In genomic region chr1:94727846-94728715, GRCh38 we compare ENCODE assay signal across 11 cellular contexts.
A peak's percentile ranks its signal among the peaks of the same experiment; 100 is the strongest.
DNase-seq lines count a peak whose midpoint lies in the region; ATAC-seq and TF ChIP-seq lines count a peak whose summit lies in the region.
"Had no signal": no experiment of that assay in that cellular context is flagged by ENCODE, and none has a peak within 500 bp of the region (broad histone marks: within the 10 kb centered on the region; RNA-seq: fewer than 3 reads in every experiment).

No MANE protein-coding gene starts in this region.

- POLR2A ChIA-PET in WTC11 (lab: Charles Lee): no interaction called here

- CTCF ChIA-PET in WTC11 (lab: Charles Lee): no interaction called here

- peaks cover 8% of the 10 kb centered on the region; the same call in 1 of the 2 replicates for H3K4me1 Mint-ChIP-seq in WTC11

- H3K4me1 ChIP-seq in upper lobe of right lung: peaks cover 12% of the 10 kb centered on the region

- no peaks in the 10 kb centered on the region for H3K27me3 ChIP-seq in upper lobe of right lung
- H3K27me3 ChIP-seq: gastroesophageal sphincter had no signal

- H3K36me3 Mint-ChIP-seq in WTC11: no peaks in the 10 kb centered on the region

- H3K27ac Mint-ChIP-seq in WTC11: peak overlapping the region; percentile 43; the same call in 1 of the 2 replicates

- no peaks in the 10 kb centered on the region for H3K36me3 ChIP-seq in upper lobe of right lung
- H3K36me3 ChIP-seq: gastroesophageal sphincter had no signal

- no peak overlapping the region for H3K27ac ChIP-seq in upper lobe of right lung
- H3K27ac ChIP-seq: HL-60 had no signal

- H3K27me3 Mint-ChIP-seq in WTC11 (ENCODE audit: low read depth): no peaks in the 10 kb centered on the region

- intact Hi-C loops in upper lobe of right lung (cut with DNase I): no loop called here

- no peaks in the 10 kb centered on the region for H3K9me3 ChIP-seq in upper lobe of right lung
- H3K9me3 ChIP-seq: gastroesophageal sphincter had no signal

- H3K9me3 Mint-ChIP-seq in WTC11: peaks cover 11% of the 10 kb centered on the region

- TF ChIP-seq CTCF in WTC11 (IDR thresholded peaks at IDR 0.05): no peak
- TF ChIP-seq CTCF in upper lobe of right lung (IDR thresholded peaks at IDR 0.05): no peak

- DNase-seq in HS-27A (ENCODE audit: low read depth) (peak; percentile 98), WTC11 (ENCODE audit: low spot score) (no peak), glomerular endothelial cell (ENCODE audit: extremely low read depth, low read depth, low spot score) (peak; percentile 37), upper lobe of right lung (no peak), GM19240 (ENCODE audit: insufficient read length, low spot score) (no peak)
- DNase-seq: activated gamma-delta T cell, NCI-H2227 treated with DMSO at 0.1 percent for 48 hours had no signal

- ATAC-seq in WTC11: no peak
- peak; percentile 28 for ATAC-seq in upper lobe of right lung
- ATAC-seq in GM21619 (IDR thresholded peaks at IDR 0.05; ENCODE audit: unreplicated experiment): no peak
- no peak for ATAC-seq in GM21367 (IDR thresholded peaks at IDR 0.05; ENCODE audit: unreplicated experiment)
- ATAC-seq: gastroesophageal sphincter had no signal

- no peak overlapping the region for H3K4me3 ChIP-seq in upper lobe of right lung
- H3K4me3 ChIP-seq: gastroesophageal sphincter had no signal

- H3K4me3 Mint-ChIP-seq in WTC11: no peak overlapping the region

TF ChIP-seq in WTC11, 78 proteins besides CTCF, POLR2A, EP300 and RAD21:
- TF ChIP-seq TEAD4 (CRISPR knock-in tag; IDR thresholded peaks at IDR 0.05) (no peak), NFYB (CRISPR knock-in tag; conservative IDR thresholded peaks at IDR 0.05; ENCODE audit: low read depth) (no peak), E2F4 (CRISPR knock-in tag; IDR thresholded peaks at IDR 0.05; ENCODE audit: borderline replicate concordance, low read depth) (no peak), ETV6 (CRISPR knock-in tag; IDR thresholded peaks at IDR 0.05) (no peak), AFF4 (CRISPR knock-in tag; IDR thresholded peaks at IDR 0.05; ENCODE audit: borderline replicate concordance) (no peak), ATF1 (CRISPR knock-in tag; IDR thresholded peaks at IDR 0.05) (no peak), OVOL2 (CRISPR knock-in tag; IDR thresholded peaks at IDR 0.05; ENCODE audit: borderline replicate concordance) (no peak), E2F1 (CRISPR knock-in tag; IDR thresholded peaks at IDR 0.05) (no peak), SMAD4 (CRISPR knock-in tag; IDR thresholded peaks at IDR 0.05) (no peak), JAZF1 (CRISPR knock-in tag; IDR thresholded peaks at IDR 0.05) (no peak), ZNF232 (CRISPR knock-in tag; IDR thresholded peaks at IDR 0.05) (no peak)
TF ChIP-seq in WTC11: peak in this region for 0.

Comparison
In these comparisons a context has a peak if more than half of its experiments do, and no peak if none do; other contexts are left out.
1. DNase-seq: peak in HS-27A (single experiment) and glomerular endothelial cell (single experiment); none in WTC11 (single experiment), upper lobe of right lung (single experiment) and GM19240 (single experiment).